16 cellular contexts compared by ENCODE assay signal in the genomic region with DNA sequence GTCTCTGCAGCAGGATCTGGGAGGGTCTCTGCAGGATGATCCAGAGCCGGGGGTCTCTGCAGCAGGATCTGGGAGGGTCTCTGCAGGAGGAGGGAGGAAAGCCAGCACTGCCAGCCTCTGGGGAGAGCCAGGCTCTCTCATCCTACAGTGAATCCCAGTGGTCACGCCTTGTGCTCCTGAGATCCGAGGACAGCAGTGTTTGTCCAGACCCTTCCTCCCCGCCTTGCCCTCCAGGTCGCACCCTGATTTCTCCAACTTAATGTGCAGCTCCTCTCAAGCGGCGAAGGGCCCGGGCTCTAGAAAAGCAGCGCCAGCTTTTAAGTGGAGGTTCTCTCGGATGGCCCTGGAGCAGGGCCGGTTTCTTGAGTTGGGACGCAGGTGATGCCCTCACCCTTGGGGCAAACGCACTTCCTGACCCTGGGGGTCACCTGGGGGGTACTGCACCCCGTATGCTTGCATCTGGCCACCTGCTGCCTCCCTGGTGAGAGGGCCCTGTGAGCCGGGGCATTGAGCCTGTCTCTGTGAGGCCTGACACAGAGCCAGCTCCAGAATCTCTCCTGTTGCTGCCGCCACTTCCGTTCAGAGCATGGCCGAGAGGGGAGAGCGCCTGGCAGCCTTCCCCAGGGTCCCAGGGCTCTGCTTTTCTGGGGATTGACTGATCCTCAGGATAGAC.
"Had no signal": no experiment of that assay in that cellular context is flagged by ENCODE, and none has a peak within 500 bp of the region (broad histone marks: within the 10 kb centered on the region; RNA-seq: fewer than 3 reads in every experiment).

No MANE protein-coding gene starts in this region.

- H3K27me3 Mint-ChIP-seq: naive thymus-derived CD4-positive, alpha-beta T cell; stimulated activated naive CD8-positive, alpha-beta T cell treated with anti-CD3 and anti-CD28 coated beads, Interleukin-15, Interleukin-2, amounts not matched to agents 100 ng/mL and 50 ng/mL, for 24 hours had no signal

- H3K4me3 Mint-ChIP-seq: naive thymus-derived CD4-positive, alpha-beta T cell; stimulated activated naive CD8-positive, alpha-beta T cell treated with anti-CD3 and anti-CD28 coated beads, Interleukin-15, Interleukin-2, amounts not matched to agents 100 ng/mL and 50 ng/mL, for 24 hours had no signal

- ATAC-seq: esophagus mucosa; naive thymus-derived CD4-positive, alpha-beta T cell had no signal

- H3K4me3 ChIP-seq: coronary artery, heart left ventricle, ovary, testis, tibial nerve had no signal

- H3K4me1 ChIP-seq: heart left ventricle, tibial nerve had no signal

- H3K27ac ChIP-seq: coronary artery, heart left ventricle, ovary, testis, tibial nerve had no signal

- DNase-seq: effector CD8-positive, alpha-beta T cell; heart left ventricle; hippocampal formation; kidney glomerular epithelial cell; mesendoderm; naive thymus-derived CD4-positive, alpha-beta T cell; nucleus accumbens; ovary; right cardiac atrium; small intestine; stimulated activated CD4-positive, alpha-beta T cell treated with anti-CD3 and anti-CD28 coated beads, Interleukin-12 subunit alpha, Interleukin-12 subunit beta, amount 100 ng/mL, for 4 hours; testis had no signal

- H3K9me3 ChIP-seq: ovary, testis had no signal

- H3K27me3 ChIP-seq: heart left ventricle, ovary, testis, tibial nerve had no signal

- H3K27ac Mint-ChIP-seq: naive thymus-derived CD4-positive, alpha-beta T cell; stimulated activated naive CD8-positive, alpha-beta T cell treated with anti-CD3 and anti-CD28 coated beads, Interleukin-15, Interleukin-2, amounts not matched to agents 100 ng/mL and 50 ng/mL, for 24 hours had no signal

- H3K36me3 ChIP-seq: heart left ventricle, ovary had no signal
